1 cellular context compared by ENCODE assay signal in genomic region chr14:56996721-56997399, GRCh38.
TF ChIP-seq lines count a peak whose summit lies in the region.

No MANE protein-coding gene starts in this region.

TF ChIP-seq in GM23338, 12 proteins besides CTCF, POLR2A, EP300 and RAD21 (continued from another document):
- no peak for TF ChIP-seq ZNF462 (CRISPR knock-in tag; IDR thresholded peaks at IDR 0.05)
